Comparison of ENCODE assay signal across 8 cellular contexts in the genomic region with DNA sequence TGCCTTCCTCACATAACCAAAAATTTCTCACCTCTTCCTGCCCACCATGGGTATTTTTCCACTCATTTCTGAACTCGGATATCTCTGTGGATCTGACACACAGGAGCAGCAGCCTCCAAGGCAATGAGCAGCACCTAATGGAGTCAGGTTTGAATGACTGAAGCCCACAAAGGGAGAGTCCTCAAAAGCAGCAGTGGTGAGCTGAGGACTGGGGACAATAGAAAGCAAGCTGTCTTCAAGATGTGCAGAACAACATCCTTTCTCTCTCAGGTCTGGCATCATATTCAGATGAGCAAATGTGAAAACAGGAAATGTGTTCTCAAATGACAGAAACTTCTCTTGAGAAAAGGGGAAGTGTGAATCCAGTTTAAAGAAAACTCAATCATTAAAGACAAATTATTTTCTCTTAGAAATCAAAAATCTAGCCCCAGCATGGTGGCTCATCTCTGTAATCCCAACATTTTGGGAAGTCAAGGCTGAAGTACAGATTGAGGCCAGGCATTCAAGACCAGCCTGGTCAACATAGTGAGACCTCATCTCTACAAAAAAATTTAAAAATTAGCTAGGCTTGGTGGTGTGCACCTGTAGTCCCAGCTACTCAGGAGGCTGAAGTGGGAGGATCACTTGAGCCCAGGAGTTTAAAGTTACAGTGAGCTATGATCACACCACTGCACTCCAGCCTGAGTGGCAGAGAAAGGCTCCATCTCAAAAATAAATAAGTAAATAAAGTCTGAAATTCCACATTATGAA. TPM values are rescaled to one million over a fixed set of nuclear protein-coding genes. Genes with fewer than 3 reads are reported as not detected.
DNase-seq lines count a peak whose midpoint lies in the region; ATAC-seq and TF ChIP-seq lines count a peak whose summit lies in the region.

No MANE protein-coding gene starts in this region.

- intact Hi-C loops in left ventricle myocardium superior (cut with micrococcal nuclease): no loop called here

- H3K36me3 ChIP-seq in GM06990 (ENCODE audit: control insufficient read depth, insufficient read depth, low read length): no peaks in the 10 kb centered on the region

- H3K4me3 ChIP-seq in GM06990 (replicated peaks; ENCODE audit: low read depth, low read length): peak overlapping the region; percentile 23
- no peak overlapping the region for H3K4me3 ChIP-seq in foreskin fibroblast (ENCODE audit: low read depth in 1 of 2, low read length in 2 of 2)

- DNase-seq in GM06990 (ENCODE audit: extremely low read depth, insufficient read length) (peak; percentile 80), NCI-H2107 (lab: John Stamatoyannopoulos, UW) (no peak), left ventricle myocardium superior (no peak), foreskin fibroblast (no peak)
- peak in 2 of 3 experiments; percentile 2 to 9 for DNase-seq in activated CD8-positive, alpha-beta memory T cell treated with anti-CD3 and anti-CD28 coated beads for 48 hours (ENCODE audit: low read depth in 2 of 3, low spot score in 2 of 3)
- peak in 5 of 6 experiments; percentile 2 to 72 (median 46) for DNase-seq in stimulated activated naive CD4-positive, alpha-beta T cell (lab: John Stamatoyannopoulos, UW)

- H3K27me3 ChIP-seq in GM06990 (replicated peaks; ENCODE audit: control insufficient read depth, insufficient read depth, low read length): no peaks in the 10 kb centered on the region

- TF ChIP-seq CTCF in GM06990 (IDR thresholded peaks at IDR 0.05; ENCODE audit: insufficient read depth, low read length, poor library complexity, severe bottlenecking): no peak
- no peak for TF ChIP-seq CTCF in foreskin fibroblast (IDR thresholded peaks at IDR 0.05; ENCODE audit: low read depth, low read length)

- ATAC-seq in GM19395 (IDR thresholded peaks at IDR 0.05; ENCODE audit: unreplicated experiment): peak; percentile 98
- ATAC-seq in HG03342 (IDR thresholded peaks at IDR 0.05; ENCODE audit: unreplicated experiment): peak; percentile 98
- ATAC-seq in left ventricle myocardium superior: no peak

RNA-seq across cellular contexts. Expression of a gene that starts 54.2 kb away (rescaled TPM):
- not detected for total RNA-seq in left ventricle myocardium superior

Comparison
In these comparisons a context has a peak if more than half of its experiments do, and no peak if none do; other contexts are left out.
1. DNase-seq: peak in GM06990 (single experiment), activated CD8-positive, alpha-beta memory T cell treated with anti-CD3 and anti-CD28 coated beads for 48 hours (2 of 3) and stimulated activated naive CD4-positive, alpha-beta T cell (5 of 6); none in NCI-H2107 (single experiment), left ventricle myocardium superior (single experiment) and foreskin fibroblast (0 of 2).